ENCODE assay signal across 26 cellular contexts in genomic region chr11:76189682-76190081, GRCh38. TPM values are rescaled to one million over a fixed set of nuclear protein-coding genes. Genes with fewer than 3 reads are reported as not detected.
"Had no signal": no experiment of that assay in that cellular context is flagged by ENCODE, and none has a peak within 500 bp of the region (broad histone marks: within the 10 kb centered on the region; RNA-seq: fewer than 3 reads in every experiment).

No MANE protein-coding gene starts in this region.

- H3K27ac Mint-ChIP-seq: memory B cell; natural killer cell; stimulated activated naive B cell treated with anti-CD40 and anti-IgM and Interleukin-4, amounts not matched to agents 10 μg/mL and 1 μg/mL and 100 μg/mL, for 72 hours; stimulated activated naive CD8-positive, alpha-beta T cell treated with anti-CD3 and anti-CD28 coated beads, Interleukin-15, Interleukin-2, amounts not matched to agents 100 ng/mL and 50 ng/mL, for 24 hours had no signal

- ATAC-seq: foreskin keratinocyte; heart left ventricle; left cardiac atrium; natural killer cell; stimulated activated naive B cell treated with anti-CD40 and anti-IgM and Interleukin-4, amounts not matched to agents 10 μg/mL and 1 μg/mL and 100 μg/mL, for 72 hours had no signal

- H3K4me1 Mint-ChIP-seq: memory B cell; stimulated activated naive B cell treated with anti-CD40 and anti-IgM and Interleukin-4, amounts not matched to agents 10 μg/mL and 1 μg/mL and 100 μg/mL, for 72 hours had no signal

- H3K4me1 ChIP-seq: foreskin keratinocyte, parathyroid adenoma, prostate gland had no signal

- H3K9me3 ChIP-seq: esophagus muscularis mucosa, gastroesophageal sphincter, heart left ventricle, left ventricle myocardium inferior, prostate gland, right atrium auricular region, sigmoid colon, thoracic aorta, tibial nerve, upper lobe of left lung, vagina had no signal

- H3K4me3 ChIP-seq: coronary artery, esophagus muscularis mucosa, gastroesophageal sphincter, heart left ventricle, hepatocyte, left ventricle myocardium inferior, lung, prostate gland, right atrium auricular region, sigmoid colon, thoracic aorta, tibial nerve, upper lobe of left lung, vagina had no signal

- H3K27me3 Mint-ChIP-seq: stimulated activated naive CD8-positive, alpha-beta T cell treated with anti-CD3 and anti-CD28 coated beads, Interleukin-15, Interleukin-2, amounts not matched to agents 100 ng/mL and 50 ng/mL, for 24 hours had no signal

- H3K36me3 ChIP-seq: prostate gland, right atrium auricular region, sigmoid colon, thoracic aorta, upper lobe of left lung, vagina had no signal

- H3K9ac ChIP-seq: parathyroid adenoma had no signal

- H3K4me3 Mint-ChIP-seq: memory B cell; natural killer cell; stimulated activated naive B cell treated with anti-CD40 and anti-IgM and Interleukin-4, amounts not matched to agents 10 μg/mL and 1 μg/mL and 100 μg/mL, for 72 hours; stimulated activated naive CD8-positive, alpha-beta T cell treated with anti-CD3 and anti-CD28 coated beads, Interleukin-15, Interleukin-2, amounts not matched to agents 100 ng/mL and 50 ng/mL, for 24 hours had no signal

- H3K9me3 Mint-ChIP-seq: memory B cell; natural killer cell; stimulated activated naive B cell treated with anti-CD40 and anti-IgM and Interleukin-4, amounts not matched to agents 10 μg/mL and 1 μg/mL and 100 μg/mL, for 72 hours; stimulated activated naive CD8-positive, alpha-beta T cell treated with anti-CD3 and anti-CD28 coated beads, Interleukin-15, Interleukin-2, amounts not matched to agents 100 ng/mL and 50 ng/mL, for 24 hours had no signal

- H3K79me2 ChIP-seq: hepatocyte, parathyroid adenoma had no signal

- DNase-seq: dermis blood vessel endothelial cell; effector memory CD4-positive, alpha-beta T cell; foreskin keratinocyte; heart left ventricle; left cardiac atrium; left ventricle myocardium inferior; natural killer cell; sigmoid colon; stimulated activated naive B cell treated with anti-CD40 and anti-IgM and Interleukin-4, amounts not matched to agents 10 μg/mL and 1 μg/mL and 100 μg/mL, for 72 hours; upper lobe of left lung had no signal

- H3K27me3 ChIP-seq: esophagus muscularis mucosa, gastroesophageal sphincter, heart left ventricle, hepatocyte, right atrium auricular region, tibial nerve, upper lobe of left lung, vagina had no signal

- H2AFZ ChIP-seq: hepatocyte, parathyroid adenoma had no signal

- H3K27ac ChIP-seq: coronary artery, foreskin keratinocyte, heart left ventricle, left ventricle myocardium inferior, parathyroid adenoma, prostate gland, right atrium auricular region, sigmoid colon, thoracic aorta, tibial nerve, vagina had no signal

- H3K36me3 Mint-ChIP-seq: memory B cell; natural killer cell; stimulated activated naive B cell treated with anti-CD40 and anti-IgM and Interleukin-4, amounts not matched to agents 10 μg/mL and 1 μg/mL and 100 μg/mL, for 72 hours had no signal

- H3K4me2 ChIP-seq: hepatocyte had no signal

- FAIRE-seq: endothelial cell of umbilical vein, islet of Langerhans had no signal

RNA-seq across cellular contexts. Expression of gene WNT11, which starts 16.6 kb away (rescaled TPM):
- total RNA-seq: dermis blood vessel endothelial cell, endothelial cell of umbilical vein, epithelial cell of proximal tubule had no signal
- polyA plus RNA-seq: endothelial cell of umbilical vein had no signal
